ENCODE assay signal across 23 cellular contexts in the genomic region with DNA sequence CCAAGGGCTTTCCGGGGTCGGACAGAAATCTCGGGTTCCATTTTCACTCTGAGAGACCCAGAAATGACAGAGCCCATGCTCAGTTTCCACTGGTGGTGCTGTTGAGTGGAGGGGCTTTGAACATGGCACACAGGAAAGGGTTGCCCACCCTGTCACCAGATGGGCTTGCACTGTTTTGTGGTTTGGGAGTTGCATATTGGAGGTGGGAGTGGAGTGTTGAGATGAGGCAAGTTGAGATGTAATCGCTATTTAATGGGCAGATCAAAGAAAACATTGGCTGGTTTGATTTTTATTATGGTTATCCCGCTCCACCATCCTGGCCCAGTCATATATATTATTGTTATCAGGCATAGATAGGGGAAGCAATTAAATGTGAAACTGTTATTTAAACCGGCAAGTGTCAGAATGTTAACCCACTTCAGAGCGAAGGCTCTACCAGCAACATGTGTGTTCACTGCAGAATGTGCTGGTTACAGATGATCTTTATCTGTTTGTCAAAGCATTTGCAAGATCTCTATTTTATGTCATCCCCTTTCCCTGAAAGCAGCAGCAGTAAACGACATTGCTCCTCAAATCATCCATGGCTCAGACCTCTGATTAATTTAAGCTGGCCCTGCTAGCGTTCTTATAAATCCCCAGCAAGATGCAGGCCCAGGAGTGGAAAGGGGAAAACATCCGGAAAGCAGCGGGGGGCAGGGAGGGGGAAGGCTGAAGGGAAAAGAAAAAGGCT. TPM values are rescaled to one million over a fixed set of nuclear protein-coding genes. Genes with fewer than 3 reads are reported as not detected.
DNase-seq lines count a peak whose midpoint lies in the region; ATAC-seq, FAIRE-seq and TF ChIP-seq lines count a peak whose summit lies in the region.
"Had no signal": no experiment of that assay in that cellular context is flagged by ENCODE, and none has a peak within 500 bp of the region (broad histone marks: within the 10 kb centered on the region; RNA-seq: fewer than 3 reads in every experiment).

No MANE protein-coding gene starts in this region.

- H3K27ac ChIP-seq in PC-3 (ENCODE audit: low read length) (0 out of 2 replicates have a peak overlapping the region, but pooled peaks have one; percentile 91), H1 (ENCODE audit: low read depth, low read length) (no peak overlapping the region), vagina (no peak overlapping the region)
- H3K27ac ChIP-seq in naive thymus-derived CD4-positive, alpha-beta T cell (ENCODE audit: low read depth, low read length) = no peak overlapping the region
- H3K27ac ChIP-seq: BLaER1 treated with 17β-estradiol and CSF1 and Interleukin-3, amounts not matched to agents 10 nM and 100 nM; left lung; psoas muscle; upper lobe of left lung had no signal

- H3K4me3 Mint-ChIP-seq in nephron (peak overlapping the region in 1 of 3 experiments; percentile 18), type B pancreatic cell (peak overlapping the region; percentile 2)
- no peak overlapping the region for H3K4me3 Mint-ChIP-seq in naive thymus-derived CD4-positive, alpha-beta T cell
- H3K4me3 Mint-ChIP-seq: HFFc6, IgD-negative memory B cell had no signal

- peaks cover 6% of the 10 kb centered on the region for H3K36me3 Mint-ChIP-seq in nephron (ENCODE audit: low read depth)
- no peaks in the 10 kb centered on the region for H3K36me3 Mint-ChIP-seq in type B pancreatic cell
- no peaks in the 10 kb centered on the region for H3K36me3 Mint-ChIP-seq in naive thymus-derived CD4-positive, alpha-beta T cell
- H3K36me3 Mint-ChIP-seq: activated naive CD4-positive, alpha-beta T cell treated with anti-CD3 and anti-CD28 coated beads, Interleukin-2, amount 50 U/mL, for 72 hours; IgD-negative memory B cell had no signal

- TF ChIP-seq CTCF in PC-3 (conservative IDR thresholded peaks at IDR 0.05; ENCODE audit: low read depth, low read length) (no peak), H1 (IDR thresholded peaks at IDR 0.05; ENCODE audit: control extremely low read depth in 1 of 3, insufficient read depth in 1 of 3, low read depth in 1 of 3, low read length in 3 of 3) (no peak), nephron (IDR thresholded peaks at IDR 0.05; ENCODE audit: unreplicated experiment in 3 of 3) (no peak), type B pancreatic cell (conservative IDR thresholded peaks at IDR 0.05) (no peak), vagina (IDR thresholded peaks at IDR 0.05) (no peak)

- no peak for ATAC-seq in PC-3
- ATAC-seq in naive thymus-derived CD4-positive, alpha-beta T cell = no peak
- no peak for ATAC-seq in GM19397 (IDR thresholded peaks at IDR 0.05; ENCODE audit: unreplicated experiment)
- ATAC-seq: activated naive CD4-positive, alpha-beta T cell treated with anti-CD3 and anti-CD28 coated beads, Interleukin-2, amount 50 U/mL, for 72 hours; left lung; psoas muscle had no signal

- no peak overlapping the region for H3K23ac ChIP-seq in H1 (ENCODE audit: insufficient read length)

- H2BK12ac ChIP-seq in H1 (ENCODE audit: low read depth, low read length) = peak overlapping the region; percentile 70; the same call in 1 of the 2 replicates

- no peak for FAIRE-seq in H1 (lab: Jason Lieb, UNC)
- FAIRE-seq: GM12891 had no signal

- peaks cover 7% of the 10 kb centered on the region for H3F3A ChIP-seq in PC-3 (ENCODE audit: low read length, unreplicated experiment)

- no peak overlapping the region for H3K4ac ChIP-seq in H1 (replicated peaks; ENCODE audit: insufficient read length, low read depth, low read length)

- H4K8ac ChIP-seq in H1 (ENCODE audit: extremely low read depth, insufficient read depth, low read length) = no peak overlapping the region

- no peak for TF ChIP-seq EP300 in H1 (IDR thresholded peaks at IDR 0.05; ENCODE audit: borderline replicate concordance in 1 of 2, low read depth in 2 of 2, low read length in 2 of 2)

- no peak overlapping the region for H2AK5ac ChIP-seq in H1 (ENCODE audit: low read depth, low read length)

- no peak for DNase-seq in PC-3
- DNase-seq in H1 (ENCODE audit: low read depth in 1 of 2, low spot score in 2 of 2) = peak in 1 of 2 experiments; percentile 55
- DNase-seq in type B pancreatic cell (ENCODE audit: extremely low spot score, unreplicated experiment) = no peak
- no peak for DNase-seq in naive thymus-derived CD4-positive, alpha-beta T cell
- DNase-seq in vagina (ENCODE audit: extremely low spot score in 2 of 2) = no peak
- DNase-seq: activated effector memory CD4-positive, alpha-beta T cell treated with Interleukin-2 at 50 U/mL for 16 hours; amygdala; HFFc6; left lung; NCI-H1048; NCI-H1694; NCI-H446 treated with DMSO at 0.1 percent for 48 hours; nucleus accumbens; OCI-M1; psoas muscle; stimulated activated CD4-positive, alpha-beta T cell treated with anti-CD3 and anti-CD28 coated beads, Interleukin-4, amount 100 ng/mL, for 4 hours; upper lobe of left lung had no signal

- peaks cover 78% of the 10 kb centered on the region for H3K4me1 Mint-ChIP-seq in nephron
- H3K4me1 Mint-ChIP-seq in type B pancreatic cell (ENCODE audit: unreplicated experiment) = peaks cover 59% of the 10 kb centered on the region
- no peaks in the 10 kb centered on the region for H3K4me1 Mint-ChIP-seq in naive thymus-derived CD4-positive, alpha-beta T cell

- TF ChIP-seq POLR2A in H1 (IDR thresholded peaks at IDR 0.05; ENCODE audit: control extremely low read depth in 1 of 2, low read depth in 2 of 2, low read length in 2 of 2) = no peak
- no peak for TF ChIP-seq POLR2A in vagina (IDR thresholded peaks at IDR 0.05)

- H3K36me3 ChIP-seq in PC-3 (ENCODE audit: low read depth, low read length) (peaks cover 92% of the 10 kb centered on the region), H1 (ENCODE audit: control insufficient read depth in 2 of 4, insufficient read depth in 4 of 4, low read length in 3 of 4) (no peaks in the 10 kb centered on the region), vagina (no peaks in the 10 kb centered on the region)
- H3K36me3 ChIP-seq in naive thymus-derived CD4-positive, alpha-beta T cell (ENCODE audit: control insufficient read depth in 2 of 3, insufficient read depth in 3 of 3, low read length in 3 of 3) = no peaks in the 10 kb centered on the region
- H3K36me3 ChIP-seq: BLaER1 treated with 17β-estradiol and CSF1 and Interleukin-3, amounts not matched to agents 10 nM and 100 nM; left lung; upper lobe of left lung had no signal

- CTCF ChIA-PET in PC-3 (lab: Charles Lee) = no interaction called here
- CTCF ChIA-PET in H1 (lab: Charles Lee; ENCODE audit: partially characterized antibody) = interaction anchor here (0.8 to 0.9 kb wide), 3 partner anchors 19 to 243 kb away, joined by 3 read pairs; no protein-coding TSS in a partner anchor
- CTCF ChIA-PET in naive thymus-derived CD4-positive, alpha-beta T cell (lab: Charles Lee) = no interaction called here

- H3K27ac Mint-ChIP-seq in nephron (peak overlapping the region; percentile 75 to 79 (median 78)), type B pancreatic cell (peak overlapping the region; percentile 8)
- H3K27ac Mint-ChIP-seq in naive thymus-derived CD4-positive, alpha-beta T cell = no peak overlapping the region
- H3K27ac Mint-ChIP-seq: activated naive CD4-positive, alpha-beta T cell treated with anti-CD3 and anti-CD28 coated beads, Interleukin-2, amount 50 U/mL, for 72 hours; HFFc6; IgD-negative memory B cell had no signal

- H3K23me2 ChIP-seq in H1 (ENCODE audit: low read depth, low read length) = no peaks in the 10 kb centered on the region

- H3K56ac ChIP-seq in H1 (replicated peaks; ENCODE audit: insufficient read length, low read depth, low read length) = no peak overlapping the region

- H3K27me3 ChIP-seq in PC-3 (ENCODE audit: low read length) (no peaks in the 10 kb centered on the region), H1 (replicated peaks in 1 of 4; ENCODE audit: control insufficient read depth in 3 of 4, extremely low read depth in 1 of 4, insufficient read depth in 3 of 4, low read length in 3 of 4) (no peaks in the 10 kb centered on the region), vagina (no peaks in the 10 kb centered on the region)
- no peaks in the 10 kb centered on the region for H3K27me3 ChIP-seq in naive thymus-derived CD4-positive, alpha-beta T cell (ENCODE audit: control insufficient read depth in 2 of 2, insufficient read depth in 2 of 2, low read length in 2 of 2)
- H3K27me3 ChIP-seq: BLaER1 treated with 17β-estradiol and CSF1 and Interleukin-3, amounts not matched to agents 10 nM and 100 nM; left lung; upper lobe of left lung had no signal

- no peaks in the 10 kb centered on the region for H3K79me1 ChIP-seq in H1 (ENCODE audit: low read depth, low read length)

- H3K9me3 ChIP-seq in PC-3 (ENCODE audit: low read length) (no peaks in the 10 kb centered on the region), H1 (ENCODE audit: insufficient read depth in 2 of 2, low read depth in 1 of 2, low read length in 1 of 2) (no peaks in the 10 kb centered on the region), vagina (no peaks in the 10 kb centered on the region)
- no peaks in the 10 kb centered on the region for H3K9me3 ChIP-seq in naive thymus-derived CD4-positive, alpha-beta T cell (ENCODE audit: control insufficient read depth in 2 of 3, low read length in 3 of 3)
- H3K9me3 ChIP-seq: BLaER1 treated with 17β-estradiol and CSF1 and Interleukin-3, amounts not matched to agents 10 nM and 100 nM; left lung; psoas muscle; upper lobe of left lung had no signal

- H3K79me2 ChIP-seq in PC-3 (ENCODE audit: low read length) (peaks cover 29% of the 10 kb centered on the region), H1 (ENCODE audit: control insufficient read depth in 1 of 2, insufficient read depth in 2 of 2, low read length in 2 of 2) (no peaks in the 10 kb centered on the region)

- no peak overlapping the region for H3K14ac ChIP-seq in H1 (ENCODE audit: insufficient read length)

- no peaks in the 10 kb centered on the region for H3K9me2 ChIP-seq in PC-3 (replicated peaks; ENCODE audit: low read length)

- peak overlapping the region; percentile 5 for H4K91ac ChIP-seq in H1 (replicated peaks; ENCODE audit: insufficient read length, low read length)

- POLR2A ChIA-PET in PC-3 (lab: Charles Lee; ENCODE audit: unreplicated experiment) (no interaction called here), H1 (lab: Charles Lee; ENCODE audit: partially characterized antibody) (no interaction called here)
- POLR2A ChIA-PET in naive thymus-derived CD4-positive, alpha-beta T cell (lab: Charles Lee) = no interaction called here

- intact Hi-C loops in PC-3 (cut with micrococcal nuclease) (loop anchor here (2.0 kb wide), 1 partner anchor 19 kb away; no protein-coding TSS in a partner anchor), vagina (cut with DNase I) (no loop called here)
- intact Hi-C loops in naive thymus-derived CD4-positive, alpha-beta T cell (cut with micrococcal nuclease) = no loop called here

- H4K5ac ChIP-seq in H1 (ENCODE audit: insufficient read length, low read depth, low read length) = no peak overlapping the region

- H3K4me1 ChIP-seq in PC-3 (ENCODE audit: insufficient read depth, low read length) (peaks cover 38% of the 10 kb centered on the region), H1 (replicated peaks in 1 of 4; ENCODE audit: control insufficient read depth in 3 of 4, insufficient read depth in 4 of 4, low read length in 3 of 4) (peaks cover 0 to 8% (median 6%) of the 10 kb centered on the region in 4 experiments; a peak in 4 of 7 replicates), vagina (peaks cover 29% of the 10 kb centered on the region)
- H3K4me1 ChIP-seq in naive thymus-derived CD4-positive, alpha-beta T cell (ENCODE audit: control insufficient read depth in 2 of 2, insufficient read depth in 2 of 2, low read length in 2 of 2) = no peaks in the 10 kb centered on the region

- no peak overlapping the region; the same call in 1 of the 2 replicates for H2BK15ac ChIP-seq in H1 (ENCODE audit: low read length)

- no TSS peak for BruUV-seq in PC-3 (replicated peaks; lab: Mats Ljungman, UMichigan)

- no peak for TF ChIP-seq RAD21 in H1 (IDR thresholded peaks at IDR 0.05 in 1 of 2, conservative IDR thresholded peaks at IDR 0.05 in 1 of 2; ENCODE audit: low read depth in 2 of 2, low read length in 2 of 2)

- H3K9ac ChIP-seq in PC-3 (ENCODE audit: low read length) (no peak overlapping the region), H1 (replicated peaks in 1 of 4; ENCODE audit: extremely low read depth in 1 of 4, low read depth in 3 of 4, low read length in 3 of 4) (no peak overlapping the region)
- H3K9ac ChIP-seq: BLaER1 treated with 17β-estradiol and CSF1 and Interleukin-3, amounts not matched to agents 10 nM and 100 nM had no signal

- H2AFZ ChIP-seq in PC-3 (ENCODE audit: low read length) (no peak overlapping the region), H1 (ENCODE audit: low read length) (no peak overlapping the region)

- H3K4me2 ChIP-seq in PC-3 (ENCODE audit: low read length) (no peak overlapping the region), H1 (ENCODE audit: insufficient read depth in 1 of 2, low read depth in 2 of 2, low read length in 2 of 2) (peak overlapping the region in 1 of 2 experiments; percentile 30; a peak in 1 of 4 replicates)
- H3K4me2 ChIP-seq: BLaER1 treated with 17β-estradiol and CSF1 and Interleukin-3, amounts not matched to agents 10 nM and 100 nM had no signal

- H2BK120ac ChIP-seq in H1 (replicated peaks; ENCODE audit: low read depth, low read length) = no peak overlapping the region

- H3K4me3 ChIP-seq in PC-3 (ENCODE audit: low read length) (no peak overlapping the region), H1 (ENCODE audit: extremely low read depth in 1 of 4, insufficient read depth in 2 of 4, low read depth in 3 of 4, low read length in 4 of 4) (no peak overlapping the region), vagina (no peak overlapping the region)
- H3K4me3 ChIP-seq in naive thymus-derived CD4-positive, alpha-beta T cell (ENCODE audit: low read length) = no peak overlapping the region
- H3K4me3 ChIP-seq: BLaER1 treated with 17β-estradiol and CSF1 and Interleukin-3, amounts not matched to agents 10 nM and 100 nM; left lung; psoas muscle; upper lobe of left lung had no signal

- 66% methylated on average over 11 of the region's 11 CpGs; no CpG with 5 or more reads in 1 of the 2 experiments for WGBS in H1 (ENCODE audit: extremely low coverage in 1 of 2, insufficient coverage in 1 of 2, insufficient read length in 1 of 2, insufficient replicate concordance in 2 of 2, low coverage in 1 of 2, low lambda C conversion rate in 2 of 2, missing lambda C conversion rate in 1 of 2), 2 experiments

- H3K27me3 Mint-ChIP-seq in nephron (ENCODE audit: low read depth) (peaks cover 9% of the 10 kb centered on the region), type B pancreatic cell (peaks cover 12% of the 10 kb centered on the region)
- peaks cover 11 to 25% (median 11%) of the 10 kb centered on the region in 5 donors for H3K27me3 Mint-ChIP-seq in naive thymus-derived CD4-positive, alpha-beta T cell

- H3K9me3 Mint-ChIP-seq in nephron = peaks cover 4% of the 10 kb centered on the region
- H3K9me3 Mint-ChIP-seq in type B pancreatic cell = peaks cover 5% of the 10 kb centered on the region
- no peaks in the 10 kb centered on the region for H3K9me3 Mint-ChIP-seq in naive thymus-derived CD4-positive, alpha-beta T cell
- H3K9me3 Mint-ChIP-seq: activated naive CD4-positive, alpha-beta T cell treated with anti-CD3 and anti-CD28 coated beads, Interleukin-2, amount 50 U/mL, for 72 hours; HFFc6; IgD-negative memory B cell had no signal

- no peak overlapping the region for H2BK20ac ChIP-seq in H1 (ENCODE audit: low read length)

- H4K20me1 ChIP-seq in PC-3 (ENCODE audit: low read length) (no peaks in the 10 kb centered on the region), H1 (replicated peaks in 1 of 2; ENCODE audit: control insufficient read depth in 1 of 2, insufficient read depth in 2 of 2, low read length in 2 of 2) (no peaks in the 10 kb centered on the region)
- H4K20me1 ChIP-seq: BLaER1 treated with 17β-estradiol and CSF1 and Interleukin-3, amounts not matched to agents 10 nM and 100 nM had no signal

- peak overlapping the region; percentile 5; the same call in 1 of the 2 replicates for H3K18ac ChIP-seq in H1 (ENCODE audit: extremely low read depth, low read length)

- H2BK5ac ChIP-seq in H1 (ENCODE audit: low read depth, low read length) = no peak overlapping the region

RNA-seq across cellular contexts. Expression of a gene that starts 58.3 kb away (rescaled TPM):
- total RNA-seq in PC-3 (2014; rRNA removed) (40.2 and 51.0 TPM in 2 replicates), type B pancreatic cell (ENCODE audit: low replicate concordance) (15.5 and 27.7 TPM in 2 replicates), vagina (16.0 TPM)
- 22.4 and 22.6 TPM in 2 replicates for total RNA-seq in H1 (2021; fragmentation: NEBNext Ultra II Directional; extraction: Animal tissue kit (Norgen Biotek cat#: 25700))
- 15.1 and 16.1 TPM in 2 replicates for polyA plus RNA-seq in H1 (2011; rRNA removed)
- polyA plus RNA-seq in H1 (2011; cell fraction: cytosol; rRNA removed) = 19.9 TPM
- polyA plus RNA-seq in H1 (2011; cell fraction: nucleus; rRNA removed) = 25.3 TPM
- 18.6 to 29.2 TPM (median 20.1 TPM) in 4 replicates for polyA plus RNA-seq in H1 (2012, experiment 1 of 2)
- 3.7 TPM for polyA plus RNA-seq in H1 (2012, experiment 2 of 2)
- 12.7 TPM for polyA plus RNA-seq in H1 (2013, experiment 1 of 2)
- 13.0 TPM for polyA plus RNA-seq in H1 (2013, experiment 2 of 2)
- 24.3 and 25.5 TPM in 2 replicates for polyA minus RNA-seq in H1 (2011; rRNA and poly(A)+ RNA removed)
- polyA minus RNA-seq in H1 (2011; cell fraction: cytosol; rRNA and poly(A)+ RNA removed) = 17.8 TPM
- polyA minus RNA-seq in H1 (2011; cell fraction: nucleus; rRNA and poly(A)+ RNA removed) = 34.5 TPM
- 10 to 100 TPM; 12.1 to 27.5 (median 13.6) TPM for total RNA-seq in naive thymus-derived CD4-positive, alpha-beta T cell
- polyA plus RNA-seq in naive thymus-derived CD4-positive, alpha-beta T cell = 10 to 100 TPM; 13.9 to 20.0 TPM

Comparison
In these comparisons a context has a peak if more than half of its experiments do, and no peak if none do; other contexts are left out.
1. H3K27ac Mint-ChIP-seq: peak in nephron (3 of 3) and type B pancreatic cell (single experiment); none in naive thymus-derived CD4-positive, alpha-beta T cell (0 of 9).